Comparison of ENCODE assay signal across 26 cellular contexts in genomic region chr4:142631836-142632235, GRCh38.
"Had no signal": no experiment of that assay in that cellular context is flagged by ENCODE, and none has a peak within 500 bp of the region (broad histone marks: within the 10 kb centered on the region; RNA-seq: fewer than 3 reads in every experiment).

No MANE protein-coding gene starts in this region.

- DNase-seq: colonic mucosa; cortex of kidney; effector CD8-positive, alpha-beta T cell; effector memory CD8-positive, alpha-beta T cell; endodermal cell; erythroblast; esophagus squamous epithelium; foreskin fibroblast; foreskin melanocyte; gastrocnemius medialis; heart left ventricle; hypothalamus; immature natural killer cell; islet precursor cell; kidney; kidney glomerular epithelial cell; left cardiac atrium; left lung; left ventricle myocardium superior; lower lobe of right lung; mesendoderm; midbrain; naive thymus-derived CD4-positive, alpha-beta T cell had no signal

- H3K36me3 ChIP-seq: colonic mucosa, esophagus squamous epithelium, gastrocnemius medialis, heart left ventricle, left lung, lower lobe of right lung had no signal

- H2AFZ ChIP-seq: hepatocyte had no signal

- H3K4me3 ChIP-seq: colonic mucosa, esophagus squamous epithelium, gastrocnemius medialis, heart left ventricle, hepatocyte, left lung, lower lobe of right lung had no signal

- FAIRE-seq: endometrium had no signal

- H3K79me2 ChIP-seq: hepatocyte had no signal

- H3K9me3 ChIP-seq: colonic mucosa, esophagus squamous epithelium, gastrocnemius medialis, left lung, lower lobe of right lung had no signal

- H3K27ac ChIP-seq: colonic mucosa, epithelial cell of prostate, esophagus squamous epithelium, gastrocnemius medialis, heart left ventricle, hepatocyte, left lung, lower lobe of right lung had no signal

- H3K4me2 ChIP-seq: hepatocyte had no signal

- H3K4me1 ChIP-seq: colonic mucosa, esophagus squamous epithelium, gastrocnemius medialis, heart left ventricle, left lung, lower lobe of right lung had no signal

- H3K27me3 ChIP-seq: colonic mucosa, esophagus squamous epithelium, gastrocnemius medialis, heart left ventricle, hepatocyte, left lung had no signal
